15 cellular contexts compared by ENCODE assay signal in genomic region chr4:74896595-74896994, GRCh38. TPM values are rescaled to one million over a fixed set of nuclear protein-coding genes. Genes with fewer than 3 reads are reported as not detected.
DNase-seq lines count a peak whose midpoint lies in the region; ATAC-seq and TF ChIP-seq lines count a peak whose summit lies in the region.
"Had no signal": no experiment of that assay in that cellular context is flagged by ENCODE, and none has a peak within 500 bp of the region (broad histone marks: within the 10 kb centered on the region; RNA-seq: fewer than 3 reads in every experiment).

No MANE protein-coding gene starts in this region.

- no peaks in the 10 kb centered on the region for H3K36me3 ChIP-seq in GM23338 (ENCODE audit: insufficient read depth)
- H3K36me3 ChIP-seq: BLaER1 treated with 17β-estradiol and CSF1 and Interleukin-3, amounts not matched to agents 10 nM and 100 nM; HAP-1 had no signal

- no peaks in the 10 kb centered on the region for H3K27me3 ChIP-seq in GM23338 (ENCODE audit: insufficient read depth)
- H3K27me3 ChIP-seq: BLaER1 treated with 17β-estradiol and CSF1 and Interleukin-3, amounts not matched to agents 10 nM and 100 nM had no signal

- H3K27me3 Mint-ChIP-seq in progenitor cell of endocrine pancreas: no peaks in the 10 kb centered on the region
- H3K27me3 Mint-ChIP-seq in GM23338 (ENCODE audit: insufficient read depth, low read depth, poor library complexity): no peaks in the 10 kb centered on the region

- no peak overlapping the region for H2AFZ ChIP-seq in GM23338

- H3K27ac ChIP-seq in epithelial cell of prostate: peak overlapping the region; percentile 42
- H3K27ac ChIP-seq in GM23338 (ENCODE audit: low read depth): no peak overlapping the region
- H3K27ac ChIP-seq: BLaER1 treated with 17β-estradiol and CSF1 and Interleukin-3, amounts not matched to agents 10 nM and 100 nM had no signal

- H3K9me3 Mint-ChIP-seq in progenitor cell of endocrine pancreas (ENCODE audit: low read depth): no peaks in the 10 kb centered on the region
- no peaks in the 10 kb centered on the region for H3K9me3 Mint-ChIP-seq in GM23338

- no peak overlapping the region for H3K4me3 ChIP-seq in GM23338
- H3K4me3 ChIP-seq: BLaER1 treated with 17β-estradiol and CSF1 and Interleukin-3, amounts not matched to agents 10 nM and 100 nM; HAP-1 had no signal

- peaks cover 11% of the 10 kb centered on the region for H3K4me1 ChIP-seq in GM23338 (ENCODE audit: insufficient read depth)
- H3K4me1 ChIP-seq: HAP-1 had no signal

- no peaks in the 10 kb centered on the region for H3K79me2 ChIP-seq in GM23338 (replicated peaks; ENCODE audit: insufficient read depth)

- H3K27ac Mint-ChIP-seq in progenitor cell of endocrine pancreas: peak overlapping the region; percentile 8
- H3K27ac Mint-ChIP-seq in GM23338: no peak overlapping the region
- H3K27ac Mint-ChIP-seq: CD4-positive, CD25-positive, alpha-beta regulatory T cell had no signal

- DNase-seq in DMS53 treated with DMSO at 0.1 percent for 48 hours (lab: John Stamatoyannopoulos, UW; ENCODE audit: unreplicated experiment) (peak; percentile 13), epithelial cell of prostate (ENCODE audit: low read depth, low spot score) (no peak), left kidney (ENCODE audit: low read depth, low spot score) (peak; percentile 15), progenitor cell of endocrine pancreas (ENCODE audit: low spot score, unreplicated experiment) (no peak), GM23338 (ENCODE audit: low spot score) (no peak), midbrain (lab: John Stamatoyannopoulos, UW) (no peak), COLO829 (ENCODE audit: low spot score) (no peak)
- DNase-seq: 8988T; Calu3; CD4-positive, CD25-positive, alpha-beta regulatory T cell; DND-41; GF-D8 had no signal

- TF ChIP-seq CTCF in progenitor cell of endocrine pancreas (IDR thresholded peaks at IDR 0.05; ENCODE audit: unreplicated experiment) (no peak), GM23338 (conservative IDR thresholded peaks at IDR 0.05; ENCODE audit: low read depth in 2 of 2) (no peak)

- no peak overlapping the region for H3K4me2 ChIP-seq in GM23338
- H3K4me2 ChIP-seq: BLaER1 treated with 17β-estradiol and CSF1 and Interleukin-3, amounts not matched to agents 10 nM and 100 nM had no signal

- H3K4me3 Mint-ChIP-seq in progenitor cell of endocrine pancreas (ENCODE audit: low read depth): no peak overlapping the region
- H3K4me3 Mint-ChIP-seq in GM23338: no peak overlapping the region
- H3K4me3 Mint-ChIP-seq: CD4-positive, CD25-positive, alpha-beta regulatory T cell had no signal

- no peaks in the 10 kb centered on the region for H3F3A ChIP-seq in GM23338 (replicated peaks; ENCODE audit: low read depth)

- ATAC-seq in GM23338: no peak
- no peak for ATAC-seq in HG03342 (IDR thresholded peaks at IDR 0.05; ENCODE audit: unreplicated experiment)

- H3K9me2 ChIP-seq in GM23338 (ENCODE audit: insufficient read depth): no peaks in the 10 kb centered on the region; the same call in 1 of the 2 replicates

- H3K36me3 Mint-ChIP-seq in progenitor cell of endocrine pancreas (ENCODE audit: insufficient read depth) (no peaks in the 10 kb centered on the region), GM23338 (ENCODE audit: low read depth) (no peaks in the 10 kb centered on the region)
- H3K36me3 Mint-ChIP-seq: CD4-positive, CD25-positive, alpha-beta regulatory T cell had no signal

- no peaks in the 10 kb centered on the region for H4K20me1 ChIP-seq in GM23338 (replicated peaks; ENCODE audit: insufficient read depth)
- H4K20me1 ChIP-seq: BLaER1 treated with 17β-estradiol and CSF1 and Interleukin-3, amounts not matched to agents 10 nM and 100 nM had no signal

- H3K4me1 Mint-ChIP-seq in progenitor cell of endocrine pancreas (ENCODE audit: low read depth) (peaks cover 31% of the 10 kb centered on the region), GM23338 (peaks cover 19% of the 10 kb centered on the region)

TF ChIP-seq in GM23338, 12 proteins besides CTCF, POLR2A, EP300 and RAD21:
- TF ChIP-seq ZNF462 (CRISPR knock-in tag; IDR thresholded peaks at IDR 0.05) (no peak), CREB1 (CRISPR knock-in tag; IDR thresholded peaks at IDR 0.05; ENCODE audit: low read depth) (no peak), STAT1 (IDR thresholded peaks at IDR 0.05; ENCODE audit: unreplicated experiment) (no peak), JUNB (IDR thresholded peaks at IDR 0.05; ENCODE audit: unreplicated experiment) (no peak)

RNA-seq across cellular contexts. Expression of gene PARM1, which starts 36.3 kb away (rescaled TPM):
- 6.4 and 7.4 TPM in 2 replicates for total RNA-seq in progenitor cell of endocrine pancreas
- 9.4 and 10.4 TPM in 2 replicates for total RNA-seq in GM23338 (2014; rRNA removed; shearing (Covaris generic))
- 4.3 and 4.9 TPM in 2 replicates for polyA plus RNA-seq in GM23338 (2016; fragmentation: Nextera tagmentation; extraction: Ambion mirVana)

Comparison
In these comparisons a context has a peak if more than half of its experiments do, and no peak if none do; other contexts are left out.
1. DNase-seq: peak in DMS53 treated with DMSO at 0.1 percent for 48 hours (single experiment) and left kidney (single experiment); none in epithelial cell of prostate (single experiment), progenitor cell of endocrine pancreas (single experiment), GM23338 (single experiment), midbrain (single experiment) and COLO829 (single experiment).